In the genomic region with DNA sequence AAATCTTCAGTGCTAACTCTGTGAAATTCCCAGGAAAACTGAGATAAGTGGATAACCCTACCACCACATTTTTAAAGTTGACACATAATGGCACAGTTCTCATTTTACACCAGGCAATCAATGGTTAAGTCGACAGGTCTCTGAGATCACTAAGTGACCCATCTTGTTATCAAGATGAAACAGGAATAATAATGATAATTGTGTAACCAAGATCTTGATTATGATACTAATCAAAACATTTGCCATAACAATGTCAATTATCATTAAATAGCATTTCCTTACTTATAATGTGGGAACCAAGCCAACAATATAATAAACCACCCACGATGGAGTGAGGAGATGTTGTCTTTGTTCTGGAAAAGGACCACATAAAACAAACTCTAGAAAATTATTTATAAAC, we compare ENCODE assay signal across 27 cellular contexts.
DNase-seq lines count a peak whose midpoint lies in the region; ATAC-seq, FAIRE-seq and TF ChIP-seq lines count a peak whose summit lies in the region.
"Had no signal": no experiment of that assay in that cellular context is flagged by ENCODE, and none has a peak within 500 bp of the region (broad histone marks: within the 10 kb centered on the region; RNA-seq: fewer than 3 reads in every experiment).

No MANE protein-coding gene starts in this region.

- TF ChIP-seq EP300 in SK-N-SH (IDR thresholded peaks at IDR 0.05; ENCODE audit: borderline replicate concordance in 1 of 2, low read depth in 1 of 2, low read length in 1 of 2) (peak in 1 of 2 experiments; percentile 75; a peak in 1 of 4 replicates), K562 (IDR thresholded peaks at IDR 0.05; ENCODE audit: low read length) (no peak)

- peak; percentile 61 for FAIRE-seq in K562 (lab: Jason Lieb, UNC)
- FAIRE-seq: A549, GM12878, GM12892, GM18507 had no signal

- H3K9me3 Mint-ChIP-seq in neural progenitor cell, result no peaks in the 10 kb centered on the region

- H3K27me3 ChIP-seq in SK-N-SH (ENCODE audit: insufficient read depth) (no peaks in the 10 kb centered on the region), K562 (ENCODE audit: control insufficient read depth in 2 of 2, insufficient read depth in 2 of 2, low read length in 2 of 2) (no peaks in the 10 kb centered on the region), neural progenitor cell (no peaks in the 10 kb centered on the region), body of pancreas (no peaks in the 10 kb centered on the region)
- H3K27me3 ChIP-seq: BE2C, BLaER1 had no signal

- TF ChIP-seq CTCF in SK-N-SH (IDR thresholded peaks at IDR 0.05), result no peak
- TF ChIP-seq CTCF in K562 (IDR thresholded peaks at IDR 0.05 in 2 of 3, conservative IDR thresholded peaks at IDR 0.05 in 1 of 3; ENCODE audit: insufficient read depth in 2 of 3, low read depth in 1 of 3, low read length in 3 of 3), result no peak
- TF ChIP-seq CTCF in neural progenitor cell (IDR thresholded peaks at IDR 0.05), result no peak
- TF ChIP-seq CTCF in body of pancreas (IDR thresholded peaks at IDR 0.05), result no peak

- no peak overlapping the region for H3K4me2 ChIP-seq in SK-N-SH
- H3K4me2 ChIP-seq in K562 (ENCODE audit: insufficient read depth, low read length), result no peak overlapping the region
- no peak overlapping the region for H3K4me2 ChIP-seq in neural progenitor cell
- H3K4me2 ChIP-seq: A549, BLaER1 had no signal

- H2AFZ ChIP-seq in SK-N-SH (ENCODE audit: low read depth) (no peak overlapping the region), K562 (ENCODE audit: low read depth, low read length) (no peak overlapping the region), neural progenitor cell (replicated peaks) (no peak overlapping the region)

- BruUV-seq in K562 (replicated peaks; lab: Mats Ljungman, UMichigan), result no TSS peak

- TF ChIP-seq POLR2A in K562 (conservative IDR thresholded peaks at IDR 0.05) (no peak), body of pancreas (IDR thresholded peaks at IDR 0.05) (no peak)

- intact Hi-C loops in K562 (cut with micrococcal nuclease), result no loop called here
- intact Hi-C loops in body of pancreas (cut with DNase I), result no loop called here
- intact Hi-C loops in head of caudate nucleus (cut with DNase I), result no loop called here

- ATAC-seq in K562, result no peak
- no peak for ATAC-seq in body of pancreas
- ATAC-seq: A549, GM12878 had no signal

- POLR2A ChIA-PET in SK-N-SH (lab: Yijun Ruan, JAX), result no interaction called here
- POLR2A ChIA-PET in K562 (lab: Yijun Ruan, JAX), result no interaction called here

- peaks cover 3% of the 10 kb centered on the region for H3K27me3 Mint-ChIP-seq in neural progenitor cell (ENCODE audit: insufficient read depth, low read depth)
- H3K27me3 Mint-ChIP-seq: CD4-positive, alpha-beta memory T cell; CD4-positive, CD25-positive, alpha-beta regulatory T cell; CD8-positive, alpha-beta memory T cell had no signal

- in situ Hi-C loops in K562 (cut with MboI), result no loop called here

- H3K9me3 ChIP-seq in SK-N-SH, result no peaks in the 10 kb centered on the region
- no peaks in the 10 kb centered on the region for H3K9me3 ChIP-seq in K562 (replicated peaks; ENCODE audit: control insufficient read depth, insufficient read depth, low read depth, low read length)
- no peaks in the 10 kb centered on the region for H3K9me3 ChIP-seq in neural progenitor cell (ENCODE audit: low read depth)
- H3K9me3 ChIP-seq in body of pancreas, result no peaks in the 10 kb centered on the region
- H3K9me3 ChIP-seq: A549, BE2C, BLaER1 had no signal

- H3K36me3 ChIP-seq in SK-N-SH (replicated peaks in 1 of 2; ENCODE audit: control insufficient read depth in 1 of 2, insufficient read depth in 2 of 2, low read length in 1 of 2) (no peaks in the 10 kb centered on the region), K562 (ENCODE audit: control insufficient read depth, insufficient read depth, low read length) (no peaks in the 10 kb centered on the region), neural progenitor cell (no peaks in the 10 kb centered on the region), body of pancreas (replicated peaks in 1 of 2; ENCODE audit: insufficient read depth in 1 of 2, low read depth in 2 of 2) (no peaks in the 10 kb centered on the region)
- H3K36me3 ChIP-seq: BE2C, BLaER1 had no signal

- H3K4me1 ChIP-seq in SK-N-SH (ENCODE audit: control insufficient read depth in 1 of 2, insufficient read depth in 2 of 2, low read depth in 1 of 2, low read length in 1 of 2) (peaks cover 0 to 9% of the 10 kb centered on the region in 2 experiments; a peak in 2 of 4 replicates), K562 (replicated peaks in 1 of 2; ENCODE audit: control insufficient read depth in 2 of 2, insufficient read depth in 2 of 2, low read length in 2 of 2) (no peaks in the 10 kb centered on the region), neural progenitor cell (no peaks in the 10 kb centered on the region), body of pancreas (no peaks in the 10 kb centered on the region)
- H3K4me1 ChIP-seq: A549, BLaER1 had no signal

- H3K4me3 ChIP-seq in SK-N-SH (ENCODE audit: low read depth in 2 of 2, low read length in 1 of 2) (no peak overlapping the region), K562 (no peak overlapping the region), neural progenitor cell (no peak overlapping the region), body of pancreas (no peak overlapping the region)
- H3K4me3 ChIP-seq: A549, BLaER1, GM12878 had no signal

- H3K9me2 ChIP-seq in SK-N-SH, result no peaks in the 10 kb centered on the region

- H3K79me2 ChIP-seq in SK-N-SH (ENCODE audit: insufficient read depth) (no peaks in the 10 kb centered on the region), K562 (ENCODE audit: control insufficient read depth, insufficient read depth, low read length) (no peaks in the 10 kb centered on the region), neural progenitor cell (ENCODE audit: low read depth) (no peaks in the 10 kb centered on the region)

- H3K27ac ChIP-seq in SK-N-SH (ENCODE audit: low read depth in 2 of 2, low read length in 1 of 2) (no peak overlapping the region), K562 (ENCODE audit: extremely low read depth, low read depth, low read length) (no peak overlapping the region), neural progenitor cell (no peak overlapping the region), body of pancreas (no peak overlapping the region)
- H3K27ac ChIP-seq: A549, BLaER1 had no signal

- WGBS in SK-N-SH (ENCODE audit: low lambda C conversion rate), result 1% methylated on average over 2 of the region's 2 CpGs
- 0% methylated on average over 2 of the region's 2 CpGs for WGBS in K562 (ENCODE audit: insufficient coverage, low coverage, missing lambda C conversion rate)
- WGBS in body of pancreas, 2 donors, result 17 to 29% methylated on average over 2 of the region's 2 CpGs

- no peaks in the 10 kb centered on the region for H3K36me3 Mint-ChIP-seq in neural progenitor cell
- H3K36me3 Mint-ChIP-seq: CD14-positive monocyte; CD4-positive, alpha-beta memory T cell; CD4-positive, CD25-positive, alpha-beta regulatory T cell; CD8-positive, alpha-beta memory T cell had no signal

- H3K9ac ChIP-seq in SK-N-SH (no peak overlapping the region), K562 (ENCODE audit: insufficient read depth in 1 of 2, low read depth in 2 of 2, low read length in 2 of 2) (no peak overlapping the region), neural progenitor cell (no peak overlapping the region)
- H3K9ac ChIP-seq: BLaER1 had no signal

- H3K4me3 Mint-ChIP-seq in neural progenitor cell, result peak overlapping the region; percentile 38
- H3K4me3 Mint-ChIP-seq: CD14-positive monocyte; CD4-positive, alpha-beta memory T cell; CD4-positive, CD25-positive, alpha-beta regulatory T cell; CD8-positive, alpha-beta memory T cell had no signal

- CTCF ChIA-PET in SK-N-SH (lab: Yijun Ruan, JAX) (interaction anchor here (0.8 to 1.0 kb wide), 2 partner anchors 11 to 178 kb away, joined by 3 read pairs; no protein-coding TSS in a partner anchor), K562 (lab: Yijun Ruan, JAX; ENCODE audit: low intra/inter-chr PET ratio) (no interaction called here)

- H3F3A ChIP-seq in SK-N-SH (replicated peaks; ENCODE audit: insufficient read depth) (no peaks in the 10 kb centered on the region), neural progenitor cell (ENCODE audit: low read depth) (no peaks in the 10 kb centered on the region)

- no peak overlapping the region for H3K27ac Mint-ChIP-seq in neural progenitor cell
- H3K27ac Mint-ChIP-seq: CD14-positive monocyte; CD4-positive, alpha-beta memory T cell; CD4-positive, CD25-positive, alpha-beta regulatory T cell; CD8-positive, alpha-beta memory T cell had no signal

- DNase-seq in NCI-H1105 treated with DMSO at 0.1 percent for 48 hours (lab: John Stamatoyannopoulos, UW), result peak; percentile 48
- DNase-seq in NCI-H1105 (lab: John Stamatoyannopoulos, UW), result no peak
- DNase-seq in SK-N-SH, result no peak
- no peak for DNase-seq in K562 (ENCODE audit: extremely low read depth in 1 of 4, low spot score in 3 of 4)
- no peak for DNase-seq in neural progenitor cell (ENCODE audit: low spot score)
- DNase-seq in body of pancreas, result no peak
- DNase-seq in head of caudate nucleus, result no peak
- DNase-seq in nucleus accumbens (lab: John Stamatoyannopoulos, UW), result no peak
- DNase-seq: BE2C; C1 segment of cervical spinal cord; CD4-positive, alpha-beta memory T cell; CD4-positive, CD25-positive, alpha-beta regulatory T cell; CD8-positive, alpha-beta memory T cell; COR-L47; DMS 273 treated with DMSO at 0.1 percent for 48 hours; DMS153; DMS53; DMS79; DND-41; EL; GDM1 had no signal

- TF ChIP-seq RAD21 in SK-N-SH (IDR thresholded peaks at IDR 0.05; ENCODE audit: low read length) (no peak), K562 (CRISPR knock-in tag; conservative IDR thresholded peaks at IDR 0.05 in 1 of 2, IDR thresholded peaks at IDR 0.05 in 1 of 2) (no peak)

- H4K20me1 ChIP-seq in SK-N-SH (ENCODE audit: insufficient read depth) (no peaks in the 10 kb centered on the region), K562 (replicated peaks; ENCODE audit: control insufficient read depth, insufficient read depth, low read length) (no peaks in the 10 kb centered on the region), neural progenitor cell (ENCODE audit: low read depth) (no peaks in the 10 kb centered on the region)
- H4K20me1 ChIP-seq: BLaER1 had no signal

- peaks cover 8% of the 10 kb centered on the region for H3K4me1 Mint-ChIP-seq in neural progenitor cell
- H3K4me1 Mint-ChIP-seq: CD14-positive monocyte; CD4-positive, alpha-beta memory T cell; CD4-positive, CD25-positive, alpha-beta regulatory T cell; CD8-positive, alpha-beta memory T cell had no signal

- H3K9me1 ChIP-seq in K562 (ENCODE audit: control insufficient read depth, insufficient read depth, low read length), result no peaks in the 10 kb centered on the region

TF ChIP-seq in SK-N-SH, 30 proteins besides CTCF, POLR2A, EP300 and RAD21 (continues in another document):
- no peak for TF ChIP-seq EZH2phosphoT487 (IDR thresholded peaks at IDR 0.05; ENCODE audit: borderline replicate concordance, low read depth)
- TF ChIP-seq SMC3 (IDR thresholded peaks at IDR 0.05; ENCODE audit: low read depth, low read length), result no peak
- peak; percentile 9 for TF ChIP-seq CHD2 (IDR thresholded peaks at IDR 0.05; ENCODE audit: low read length, partially characterized antibody)

TF ChIP-seq in K562, 482 proteins besides CTCF, POLR2A, EP300 and RAD21 (continues in another document):
- TF ChIP-seq CBFB (CRISPR knock-in tag; IDR thresholded peaks at IDR 0.05), result no peak
